In genomic region chr5:86617756-86618577, GRCh38 we compare ENCODE assay signal across 8 cellular contexts. TPM values are rescaled to one million over a fixed set of nuclear protein-coding genes. Genes with fewer than 3 reads are reported as not detected.
A peak's percentile ranks its signal among the peaks of the same experiment; 100 is the strongest.
DNase-seq lines count a peak whose midpoint lies in the region; ATAC-seq and TF ChIP-seq lines count a peak whose summit lies in the region.

Gene COX7C, plus strand, starts transcription at chr5:86617941. Its CDS starts 115 bp downstream, at chr5:86618056.

- peaks cover 3 to 39% (median 32%) of the 10 kb centered on the region in 6 donors for H3K36me3 ChIP-seq in spleen

- H3K4me1 Mint-ChIP-seq in central memory CD8-positive, alpha-beta T cell = peaks cover 25% of the 10 kb centered on the region

- peak within 1 kb of the TSS; percentile 100 for H3K4me3 Mint-ChIP-seq in central memory CD8-positive, alpha-beta T cell

- H3K9me3 Mint-ChIP-seq in central memory CD8-positive, alpha-beta T cell = peaks cover 5% of the 10 kb centered on the region

- ATAC-seq in GM19025 (IDR thresholded peaks at IDR 0.05; ENCODE audit: low read depth, unreplicated experiment) (peak; percentile 96), HG03342 (IDR thresholded peaks at IDR 0.05; ENCODE audit: unreplicated experiment) (peak; percentile 99)
- peak; percentile 96 for ATAC-seq in central memory CD8-positive, alpha-beta T cell (replicated peaks; ENCODE audit: extremely low read depth, poor library complexity, severe bottlenecking)

- intact Hi-C loops in spleen (cut with DNase I; ENCODE audit: low total_unique reads) = loop anchor here (10.0 kb wide), 1 partner anchor 797 kb away; the partner anchor contains the start of gene CCNH

- peaks cover 0 to 28% (median 18%) of the 10 kb centered on the region in 6 donors for H3K4me1 ChIP-seq in spleen

- peaks cover 0 to 7% (median 0%) of the 10 kb centered on the region in 7 donors for H3K27me3 ChIP-seq in spleen (replicated peaks in 1 of 7)

- DNase-seq in AG09309 (ENCODE audit: low read depth) = peak; percentile 80
- peak; percentile 90 to 97 for DNase-seq in NCI-H446 (lab: John Stamatoyannopoulos, UW)
- DNase-seq in activated CD4-positive, CD25-positive, alpha-beta regulatory T cell treated with anti-CD3 and anti-CD28 coated beads, Interleukin-2, amount 50 U/mL, for 16 hours (ENCODE audit: low read depth, low spot score) = peak; percentile 87
- DNase-seq in central memory CD8-positive, alpha-beta T cell (ENCODE audit: low spot score in 2 of 2) = peak; percentile 90 to 91
- DNase-seq in inferior parietal cortex (ENCODE audit: extremely low spot score) = peak; percentile 99
- DNase-seq in spleen = peak; percentile 92

- 0 to 1% (median 0%) methylated on average over 30 to 41 of the region's 41 CpGs for WGBS in spleen, 5 donors

- H3K27me3 Mint-ChIP-seq in central memory CD8-positive, alpha-beta T cell = peaks cover 23% of the 10 kb centered on the region

- no peak for TF ChIP-seq CTCF in AG09309 (IDR thresholded peaks at IDR 0.05; ENCODE audit: control insufficient read depth, insufficient read depth, low read depth, low read length, missing control alignments)
- TF ChIP-seq CTCF in spleen (IDR thresholded peaks at IDR 0.05 in 8 of 11, conservative IDR thresholded peaks at IDR 0.05 in 3 of 11) = no peak

- H3K36me3 Mint-ChIP-seq in central memory CD8-positive, alpha-beta T cell (ENCODE audit: insufficient read depth) = peaks cover 41% of the 10 kb centered on the region

- H3K27ac ChIP-seq in spleen = peak within 1 kb of the TSS; percentile 87 to 96 (median 92)

- TF ChIP-seq POLR2A in spleen (IDR thresholded peaks at IDR 0.05) = peak in 1 of 3 donors; percentile 75

- peak within 1 kb of the TSS; percentile 99 for H3K4me3 ChIP-seq in AG09309 (ENCODE audit: control insufficient read depth, low read depth, low read length)
- H3K4me3 ChIP-seq in spleen = peak within 1 kb of the TSS; percentile 73 to 99 (median 90)

- peaks cover 0 to 3% (median 0%) of the 10 kb centered on the region in 8 donors for H3K9me3 ChIP-seq in spleen

- peak within 1 kb of the TSS; percentile 98 for H3K27ac Mint-ChIP-seq in central memory CD8-positive, alpha-beta T cell (ENCODE audit: low read depth)

RNA-seq across cellular contexts. Expression of gene COX7C, which starts in this region (rescaled TPM):
- total RNA-seq in spleen = 100 to 1,000 TPM; 308 to 480 (median 350) TPM
- 1,000 to 10,000 TPM in 1 of 3 donors, 100 to 1,000 TPM in 2; 916 to 1,171 (median 956) TPM for polyA plus RNA-seq in spleen

Comparison
In these comparisons a context has a peak if more than half of its experiments do, and no peak if none do; other contexts are left out.
1. Peak in every context shown above with its lines: DNase-seq, ATAC-seq, H3K4me3 ChIP-seq and H3K27ac ChIP-seq.